ENCODE assay signal across 8 cellular contexts in the genomic region with DNA sequence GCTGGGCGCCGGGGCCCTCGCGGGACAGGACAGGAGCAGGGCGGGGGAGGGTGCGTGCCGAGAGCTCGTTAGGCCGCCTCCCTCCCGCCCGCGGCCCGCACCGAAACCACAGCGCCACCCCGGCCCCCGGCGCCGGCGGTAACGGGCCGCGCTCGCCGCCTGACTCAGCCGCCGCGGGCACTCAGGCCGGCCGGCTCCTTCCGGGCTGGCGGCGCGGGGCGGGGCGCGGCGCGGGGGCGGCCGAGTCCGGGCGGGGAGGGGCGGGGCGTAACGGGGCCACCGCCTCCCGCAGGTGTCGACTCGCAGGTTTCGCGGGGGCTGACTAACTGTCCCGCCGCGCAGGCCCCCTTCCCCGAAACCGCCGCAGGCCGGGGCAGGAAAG. TPM values are rescaled to one million over a fixed set of nuclear protein-coding genes. Genes with fewer than 3 reads are reported as not detected.
DNase-seq lines count a peak whose midpoint lies in the region; ATAC-seq and TF ChIP-seq lines count a peak whose summit lies in the region.

A gene with protein sequence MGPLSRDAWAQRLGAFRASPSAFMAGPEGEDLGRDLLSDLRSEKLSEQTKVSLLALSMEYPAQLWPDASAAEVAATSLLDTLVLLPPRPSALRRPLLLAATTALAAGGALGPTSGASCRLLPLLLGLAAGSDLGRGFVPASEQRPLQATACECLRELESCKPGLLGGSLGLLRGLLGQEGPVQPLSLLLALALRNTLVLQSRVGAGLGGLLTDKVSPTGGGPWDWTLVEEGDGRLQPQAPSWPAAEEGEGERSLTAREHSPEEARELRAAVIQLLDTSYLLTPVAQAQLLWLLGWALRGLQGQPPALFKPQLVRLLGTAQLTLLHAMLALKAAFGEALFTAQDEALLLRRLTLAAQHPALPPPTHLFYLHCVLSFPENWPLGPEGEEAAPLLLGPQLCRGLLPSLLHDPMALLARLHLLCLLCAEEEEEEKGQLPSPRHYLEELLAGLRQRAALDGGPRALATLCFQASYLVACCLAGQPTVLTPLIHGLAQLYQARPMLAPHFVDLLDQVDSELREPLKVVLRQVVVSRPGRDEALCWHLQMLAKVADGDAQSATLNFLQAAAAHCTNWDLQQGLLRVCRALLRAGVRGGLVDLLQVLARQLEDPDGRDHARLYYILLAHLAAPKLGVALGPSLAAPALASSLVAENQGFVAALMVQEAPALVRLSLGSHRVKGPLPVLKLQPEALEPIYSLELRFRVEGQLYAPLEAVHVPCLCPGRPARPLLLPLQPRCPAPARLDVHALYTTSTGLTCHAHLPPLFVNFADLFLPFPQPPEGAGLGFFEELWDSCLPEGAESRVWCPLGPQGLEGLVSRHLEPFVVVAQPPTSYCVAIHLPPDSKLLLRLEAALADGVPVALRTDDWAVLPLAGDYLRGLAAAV (minus strand): TSS at position 207 of the 382 bp plus-strand sequence. CDS start 385 bp downstream, outside the sequence.

- no peak for TF ChIP-seq CTCF in esophagus muscularis mucosa (IDR thresholded peaks at IDR 0.05)

- intact Hi-C loops in esophagus muscularis mucosa (cut with DNase I), result loop anchor here (2.0 kb wide), 2 partner anchors 36 to 208 kb away; no protein-coding TSS in a partner anchor

- ATAC-seq in HG02840 (IDR thresholded peaks at IDR 0.05; ENCODE audit: low FRiP score, unreplicated experiment), result peak; percentile 52
- peak; percentile 69 for ATAC-seq in activated T-cell treated with anti-CD3 and anti-CD28 coated beads, Interleukin-2, amount 50 U/mL, for 4 hours
- peak; percentile 72 for ATAC-seq in stimulated activated effector memory CD8-positive, alpha-beta T cell treated with anti-CD3 and anti-CD28 coated beads, Interleukin-12 subunit alpha, Interleukin-12 subunit beta, amount 100 ng/mL, for 72 hours

- H3K9me3 Mint-ChIP-seq in activated T-cell treated with anti-CD3 and anti-CD28 coated beads, Interleukin-2, amount 50 U/mL, for 4 hours, result no peaks in the 10 kb centered on the region
- no peaks in the 10 kb centered on the region for H3K9me3 Mint-ChIP-seq in stimulated activated effector memory CD8-positive, alpha-beta T cell treated with anti-CD3 and anti-CD28 coated beads, Interleukin-12 subunit alpha, Interleukin-12 subunit beta, amount 100 ng/mL, for 72 hours

- H3K27me3 Mint-ChIP-seq in activated T-cell treated with anti-CD3 and anti-CD28 coated beads, Interleukin-2, amount 50 U/mL, for 4 hours (ENCODE audit: low read depth), result peaks cover 8% of the 10 kb centered on the region

- TF ChIP-seq EP300 in esophagus muscularis mucosa (IDR thresholded peaks at IDR 0.05), result no peak

- H3K36me3 ChIP-seq in esophagus muscularis mucosa (peaks cover 12 to 34% (median 32%) of the 10 kb centered on the region in 4 donors), muscle layer of duodenum (ENCODE audit: control insufficient read depth in 1 of 2, insufficient read depth in 2 of 2, low read length in 2 of 2) (peaks cover 4 to 23% of the 10 kb centered on the region in 2 donors)

- H3K36me3 Mint-ChIP-seq in activated T-cell treated with anti-CD3 and anti-CD28 coated beads, Interleukin-2, amount 50 U/mL, for 4 hours (ENCODE audit: insufficient read depth), result no peaks in the 10 kb centered on the region
- H3K36me3 Mint-ChIP-seq in stimulated activated effector memory CD8-positive, alpha-beta T cell treated with anti-CD3 and anti-CD28 coated beads, Interleukin-12 subunit alpha, Interleukin-12 subunit beta, amount 100 ng/mL, for 72 hours, result peaks cover 21% of the 10 kb centered on the region

- H3K9me3 ChIP-seq in esophagus muscularis mucosa (no peaks in the 10 kb centered on the region), muscle layer of duodenum (ENCODE audit: control insufficient read depth in 1 of 2, low read length in 2 of 2) (no peaks in the 10 kb centered on the region)

- H3K4me1 ChIP-seq in esophagus muscularis mucosa, result peaks cover 12 to 47% (median 42%) of the 10 kb centered on the region in 4 donors
- H3K4me1 ChIP-seq in muscle layer of duodenum (ENCODE audit: control insufficient read depth in 1 of 2, insufficient read depth in 2 of 2, low read length in 2 of 2), result peaks cover 0 to 19% of the 10 kb centered on the region in 2 donors

- H3K4me3 ChIP-seq in esophagus muscularis mucosa (peak within 1 kb of the TSS; percentile 73 to 99 (median 92)), muscle layer of duodenum (ENCODE audit: low read depth in 1 of 2, low read length in 2 of 2) (peak within 1 kb of the TSS; percentile 60 to 91)

- no peak for TF ChIP-seq POLR2A in esophagus muscularis mucosa (IDR thresholded peaks at IDR 0.05; ENCODE audit: low read depth)

- H3K27me3 ChIP-seq in esophagus muscularis mucosa (peaks cover 0 to 16% (median 2%) of the 10 kb centered on the region in 4 donors), muscle layer of duodenum (ENCODE audit: low read depth, low read length) (peaks cover 6% of the 10 kb centered on the region)

- no CpG with 5 or more reads among the region's 59 CpGs for WGBS in esophagus muscularis mucosa

- H3K27ac Mint-ChIP-seq in stimulated activated effector memory CD8-positive, alpha-beta T cell treated with anti-CD3 and anti-CD28 coated beads, Interleukin-12 subunit alpha, Interleukin-12 subunit beta, amount 100 ng/mL, for 72 hours, result peak within 1 kb of the TSS; percentile 93

- H3K4me3 Mint-ChIP-seq in activated T-cell treated with anti-CD3 and anti-CD28 coated beads, Interleukin-2, amount 50 U/mL, for 4 hours, result peak within 1 kb of the TSS; percentile 82
- peak within 1 kb of the TSS; percentile 85 for H3K4me3 Mint-ChIP-seq in stimulated activated effector memory CD8-positive, alpha-beta T cell treated with anti-CD3 and anti-CD28 coated beads, Interleukin-12 subunit alpha, Interleukin-12 subunit beta, amount 100 ng/mL, for 72 hours

- H3K27ac ChIP-seq in esophagus muscularis mucosa (replicated peaks in 1 of 4) (peak within 1 kb of the TSS; percentile 79 to 85 (median 81)), muscle layer of duodenum (ENCODE audit: low read length) (peak within 1 kb of the TSS; percentile 23)

- H3K4me1 Mint-ChIP-seq in activated T-cell treated with anti-CD3 and anti-CD28 coated beads, Interleukin-2, amount 50 U/mL, for 4 hours (ENCODE audit: low read depth), result peaks cover 16% of the 10 kb centered on the region
- H3K4me1 Mint-ChIP-seq in stimulated activated effector memory CD8-positive, alpha-beta T cell treated with anti-CD3 and anti-CD28 coated beads, Interleukin-12 subunit alpha, Interleukin-12 subunit beta, amount 100 ng/mL, for 72 hours, result peaks cover 43% of the 10 kb centered on the region

- DNase-seq in SHP77 (lab: John Stamatoyannopoulos, UW) (peak; percentile 25 to 40), SHP77 treated with DMSO at 0.1 percent for 48 hours (lab: John Stamatoyannopoulos, UW) (no peak), NCI-H69 (lab: John Stamatoyannopoulos, UW) (peak; percentile 76), esophagus muscularis mucosa (ENCODE audit: extremely low spot score) (no peak)
- peak; percentile 69 for DNase-seq in activated T-cell treated with anti-CD3 and anti-CD28 coated beads, Interleukin-2, amount 50 U/mL, for 4 hours
- peak in 1 of 2 donors; percentile 80 for DNase-seq in stimulated activated effector memory CD8-positive, alpha-beta T cell treated with anti-CD3 and anti-CD28 coated beads, Interleukin-12 subunit alpha, Interleukin-12 subunit beta, amount 100 ng/mL, for 72 hours (ENCODE audit: low spot score in 2 of 2)

RNA-seq across cellular contexts. Expression of the gene that starts here (rescaled TPM):
- 10 to 100 TPM; 17.3 to 19.4 (median 17.4) TPM for total RNA-seq in activated T-cell treated with anti-CD3 and anti-CD28 coated beads, Interleukin-2, amount 50 U/mL, for 4 hours
- 10 to 100 TPM; 15.0 to 28.0 (median 24.2) TPM for total RNA-seq in esophagus muscularis mucosa

Comparison
In these comparisons a context has a peak if more than half of its experiments do, and no peak if none do; other contexts are left out.
1. DNase-seq: peak in SHP77 (2 of 2), NCI-H69 (single experiment) and activated T-cell treated with anti-CD3 and anti-CD28 coated beads, Interleukin-2, amount 50 U/mL, for 4 hours (single experiment); none in SHP77 treated with DMSO at 0.1 percent for 48 hours (single experiment) and esophagus muscularis mucosa (single experiment).
2. Peak in every context shown above with its lines, with median percentiles within 50 percentile points of each other: ATAC-seq.